ENCODE assay signal across 1 cellular context in the genomic region with DNA sequence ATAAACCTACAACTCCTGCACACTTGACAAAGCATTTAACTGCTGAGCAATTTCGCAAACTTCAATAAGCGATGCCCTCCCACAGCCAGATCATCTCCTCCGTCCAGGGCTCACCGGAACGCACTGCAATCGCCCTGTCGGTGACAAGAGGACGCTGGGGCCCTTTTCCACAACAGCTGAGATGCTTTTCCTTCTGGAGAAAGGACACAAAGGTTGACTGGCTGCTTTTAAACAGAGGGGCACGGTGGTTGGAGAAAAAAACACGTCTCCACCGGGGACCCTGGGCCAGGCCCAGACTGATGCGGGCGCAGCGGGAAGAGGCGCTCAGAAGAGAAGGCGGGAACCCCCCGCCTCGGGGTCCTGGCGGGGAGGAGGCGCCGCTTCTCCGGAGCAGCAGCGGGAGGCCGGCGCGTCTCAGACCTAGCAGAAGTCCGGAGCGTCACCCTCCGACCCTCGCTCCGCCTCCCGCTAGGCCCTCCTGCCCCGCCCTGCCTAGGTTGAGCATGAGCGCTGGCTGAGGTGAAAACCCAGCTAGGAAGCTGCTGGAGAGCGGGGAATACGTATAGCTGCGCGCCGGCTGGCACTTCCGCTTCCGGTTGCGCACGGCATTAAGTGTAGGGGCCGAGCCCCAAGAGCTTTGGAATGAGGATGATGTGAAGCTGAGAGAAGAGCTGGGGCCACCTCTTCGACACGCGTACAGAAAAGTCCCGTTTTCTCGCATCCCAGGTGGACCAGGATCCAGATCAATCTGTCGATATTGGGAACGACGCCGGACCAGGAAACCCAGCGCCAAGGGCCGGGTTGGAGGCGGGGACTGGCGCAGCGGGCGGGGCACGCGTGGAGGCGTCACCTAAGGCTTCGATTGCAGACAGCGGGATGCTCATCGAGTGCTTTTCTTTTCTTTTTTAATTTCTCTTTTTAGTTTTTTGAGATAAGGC.
A peak's percentile ranks its signal among the peaks of the same experiment; 100 is the strongest.
TF ChIP-seq lines count a peak whose summit lies in the region.

A gene (minus strand): TSS at position 564 of the 938 bp plus-strand sequence. CDS start 3,788 bp downstream, outside the sequence.

TF ChIP-seq in HEK293, 187 proteins besides CTCF, POLR2A, EP300 and RAD21 (continued from another document and continues in another):
- TF ChIP-seq, protein P1, sequence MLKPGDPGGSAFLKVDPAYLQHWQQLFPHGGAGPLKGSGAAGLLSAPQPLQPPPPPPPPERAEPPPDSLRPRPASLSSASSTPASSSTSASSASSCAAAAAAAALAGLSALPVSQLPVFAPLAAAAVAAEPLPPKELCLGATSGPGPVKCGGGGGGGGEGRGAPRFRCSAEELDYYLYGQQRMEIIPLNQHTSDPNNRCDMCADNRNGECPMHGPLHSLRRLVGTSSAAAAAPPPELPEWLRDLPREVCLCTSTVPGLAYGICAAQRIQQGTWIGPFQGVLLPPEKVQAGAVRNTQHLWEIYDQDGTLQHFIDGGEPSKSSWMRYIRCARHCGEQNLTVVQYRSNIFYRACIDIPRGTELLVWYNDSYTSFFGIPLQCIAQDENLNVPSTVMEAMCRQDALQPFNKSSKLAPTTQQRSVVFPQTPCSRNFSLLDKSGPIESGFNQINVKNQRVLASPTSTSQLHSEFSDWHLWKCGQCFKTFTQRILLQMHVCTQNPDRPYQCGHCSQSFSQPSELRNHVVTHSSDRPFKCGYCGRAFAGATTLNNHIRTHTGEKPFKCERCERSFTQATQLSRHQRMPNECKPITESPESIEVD (tag by site-specific recombination; IDR thresholded peaks at IDR 0.05): no peak
- TF ChIP-seq, protein P2, sequence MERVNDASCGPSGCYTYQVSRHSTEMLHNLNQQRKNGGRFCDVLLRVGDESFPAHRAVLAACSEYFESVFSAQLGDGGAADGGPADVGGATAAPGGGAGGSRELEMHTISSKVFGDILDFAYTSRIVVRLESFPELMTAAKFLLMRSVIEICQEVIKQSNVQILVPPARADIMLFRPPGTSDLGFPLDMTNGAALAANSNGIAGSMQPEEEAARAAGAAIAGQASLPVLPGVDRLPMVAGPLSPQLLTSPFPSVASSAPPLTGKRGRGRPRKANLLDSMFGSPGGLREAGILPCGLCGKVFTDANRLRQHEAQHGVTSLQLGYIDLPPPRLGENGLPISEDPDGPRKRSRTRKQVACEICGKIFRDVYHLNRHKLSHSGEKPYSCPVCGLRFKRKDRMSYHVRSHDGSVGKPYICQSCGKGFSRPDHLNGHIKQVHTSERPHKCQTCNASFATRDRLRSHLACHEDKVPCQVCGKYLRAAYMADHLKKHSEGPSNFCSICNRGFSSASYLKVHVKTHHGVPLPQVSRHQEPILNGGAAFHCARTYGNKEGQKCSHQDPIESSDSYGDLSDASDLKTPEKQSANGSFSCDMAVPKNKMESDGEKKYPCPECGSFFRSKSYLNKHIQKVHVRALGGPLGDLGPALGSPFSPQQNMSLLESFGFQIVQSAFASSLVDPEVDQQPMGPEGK (tag by site-specific recombination; IDR thresholded peaks at IDR 0.05): peak; percentile 81; the same call in 1 of the 2 replicates
- no peak for TF ChIP-seq ZNF654 (tag by site-specific recombination; IDR thresholded peaks at IDR 0.05; ENCODE audit: low read depth)
- TF ChIP-seq ZNF266 (tag by site-specific recombination; IDR thresholded peaks at IDR 0.05; ENCODE audit: low read depth): no peak
- TF ChIP-seq, protein P3, sequence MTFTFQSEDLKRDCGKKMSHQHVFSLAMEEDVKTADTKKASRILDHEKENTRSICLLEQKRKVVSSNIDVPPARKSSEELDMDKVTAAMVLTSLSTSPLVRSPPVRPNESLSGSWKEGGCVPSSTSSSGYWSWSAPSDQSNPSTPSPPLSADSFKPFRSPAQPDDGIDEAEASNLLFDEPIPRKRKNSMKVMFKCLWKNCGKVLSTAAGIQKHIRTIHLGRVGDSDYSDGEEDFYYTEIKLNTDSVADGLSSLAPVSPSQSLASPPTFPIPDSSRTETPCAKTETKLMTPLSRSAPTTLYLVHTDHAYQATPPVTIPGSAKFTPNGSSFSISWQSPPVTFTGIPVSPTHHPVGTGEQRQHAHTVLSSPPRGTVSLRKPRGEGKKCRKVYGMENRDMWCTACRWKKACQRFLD (tag by site-specific recombination; IDR thresholded peaks at IDR 0.05): no peak
- TF ChIP-seq GLI2 (tag by site-specific recombination; IDR thresholded peaks at IDR 0.05; ENCODE audit: borderline replicate concordance, low read depth): no peak
- TF ChIP-seq ZNF211 (tag by site-specific recombination; IDR thresholded peaks at IDR 0.05; ENCODE audit: low read depth): no peak
- TF ChIP-seq ZNF138 (tag by site-specific recombination; IDR thresholded peaks at IDR 0.05; ENCODE audit: borderline replicate concordance): no peak
- TF ChIP-seq, protein P4, sequence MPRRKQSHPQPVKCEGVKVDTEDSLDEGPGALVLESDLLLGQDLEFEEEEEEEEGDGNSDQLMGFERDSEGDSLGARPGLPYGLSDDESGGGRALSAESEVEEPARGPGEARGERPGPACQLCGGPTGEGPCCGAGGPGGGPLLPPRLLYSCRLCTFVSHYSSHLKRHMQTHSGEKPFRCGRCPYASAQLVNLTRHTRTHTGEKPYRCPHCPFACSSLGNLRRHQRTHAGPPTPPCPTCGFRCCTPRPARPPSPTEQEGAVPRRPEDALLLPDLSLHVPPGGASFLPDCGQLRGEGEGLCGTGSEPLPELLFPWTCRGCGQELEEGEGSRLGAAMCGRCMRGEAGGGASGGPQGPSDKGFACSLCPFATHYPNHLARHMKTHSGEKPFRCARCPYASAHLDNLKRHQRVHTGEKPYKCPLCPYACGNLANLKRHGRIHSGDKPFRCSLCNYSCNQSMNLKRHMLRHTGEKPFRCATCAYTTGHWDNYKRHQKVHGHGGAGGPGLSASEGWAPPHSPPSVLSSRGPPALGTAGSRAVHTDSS (tag by site-specific recombination; IDR thresholded peaks at IDR 0.05): no peak
- TF ChIP-seq ZNF423 (tag by site-specific recombination; IDR thresholded peaks at IDR 0.05): no peak
- TF ChIP-seq ZBTB17 (tag by site-specific recombination; IDR thresholded peaks at IDR 0.05): peak; percentile 89
- 0 out of 2 replicates have a peak, but pooled peaks have one; percentile 51 for TF ChIP-seq GLI4 (tag by site-specific recombination; IDR thresholded peaks at IDR 0.05)
- TF ChIP-seq, protein P5, sequence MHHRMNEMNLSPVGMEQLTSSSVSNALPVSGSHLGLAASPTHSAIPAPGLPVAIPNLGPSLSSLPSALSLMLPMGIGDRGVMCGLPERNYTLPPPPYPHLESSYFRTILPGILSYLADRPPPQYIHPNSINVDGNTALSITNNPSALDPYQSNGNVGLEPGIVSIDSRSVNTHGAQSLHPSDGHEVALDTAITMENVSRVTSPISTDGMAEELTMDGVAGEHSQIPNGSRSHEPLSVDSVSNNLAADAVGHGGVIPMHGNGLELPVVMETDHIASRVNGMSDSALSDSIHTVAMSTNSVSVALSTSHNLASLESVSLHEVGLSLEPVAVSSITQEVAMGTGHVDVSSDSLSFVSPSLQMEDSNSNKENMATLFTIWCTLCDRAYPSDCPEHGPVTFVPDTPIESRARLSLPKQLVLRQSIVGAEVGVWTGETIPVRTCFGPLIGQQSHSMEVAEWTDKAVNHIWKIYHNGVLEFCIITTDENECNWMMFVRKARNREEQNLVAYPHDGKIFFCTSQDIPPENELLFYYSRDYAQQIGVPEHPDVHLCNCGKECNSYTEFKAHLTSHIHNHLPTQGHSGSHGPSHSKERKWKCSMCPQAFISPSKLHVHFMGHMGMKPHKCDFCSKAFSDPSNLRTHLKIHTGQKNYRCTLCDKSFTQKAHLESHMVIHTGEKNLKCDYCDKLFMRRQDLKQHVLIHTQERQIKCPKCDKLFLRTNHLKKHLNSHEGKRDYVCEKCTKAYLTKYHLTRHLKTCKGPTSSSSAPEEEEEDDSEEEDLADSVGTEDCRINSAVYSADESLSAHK (tag by site-specific recombination; IDR thresholded peaks at IDR 0.05): no peak
- TF ChIP-seq ZFP37 (tag by site-specific recombination; IDR thresholded peaks at IDR 0.05): peak; percentile 89; the same call in 1 of the 2 replicates
- TF ChIP-seq ZNF48 (tag by site-specific recombination; IDR thresholded peaks at IDR 0.05): no peak
- TF ChIP-seq ZNF777 (tag by site-specific recombination; IDR thresholded peaks at IDR 0.05; ENCODE audit: borderline replicate concordance): no peak
- no peak for TF ChIP-seq ZNF214 (tag by site-specific recombination; IDR thresholded peaks at IDR 0.05; ENCODE audit: borderline replicate concordance)
- TF ChIP-seq, protein P6, sequence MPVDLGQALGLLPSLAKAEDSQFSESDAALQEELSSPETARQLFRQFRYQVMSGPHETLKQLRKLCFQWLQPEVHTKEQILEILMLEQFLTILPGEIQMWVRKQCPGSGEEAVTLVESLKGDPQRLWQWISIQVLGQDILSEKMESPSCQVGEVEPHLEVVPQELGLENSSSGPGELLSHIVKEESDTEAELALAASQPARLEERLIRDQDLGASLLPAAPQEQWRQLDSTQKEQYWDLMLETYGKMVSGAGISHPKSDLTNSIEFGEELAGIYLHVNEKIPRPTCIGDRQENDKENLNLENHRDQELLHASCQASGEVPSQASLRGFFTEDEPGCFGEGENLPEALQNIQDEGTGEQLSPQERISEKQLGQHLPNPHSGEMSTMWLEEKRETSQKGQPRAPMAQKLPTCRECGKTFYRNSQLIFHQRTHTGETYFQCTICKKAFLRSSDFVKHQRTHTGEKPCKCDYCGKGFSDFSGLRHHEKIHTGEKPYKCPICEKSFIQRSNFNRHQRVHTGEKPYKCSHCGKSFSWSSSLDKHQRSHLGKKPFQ (tag by site-specific recombination; IDR thresholded peaks at IDR 0.05): 0 out of 2 replicates have a peak, but pooled peaks have one; percentile 27
- no peak for TF ChIP-seq ZFP41 (tag by site-specific recombination; IDR thresholded peaks at IDR 0.05; ENCODE audit: borderline replicate concordance)
- TF ChIP-seq, protein P7, sequence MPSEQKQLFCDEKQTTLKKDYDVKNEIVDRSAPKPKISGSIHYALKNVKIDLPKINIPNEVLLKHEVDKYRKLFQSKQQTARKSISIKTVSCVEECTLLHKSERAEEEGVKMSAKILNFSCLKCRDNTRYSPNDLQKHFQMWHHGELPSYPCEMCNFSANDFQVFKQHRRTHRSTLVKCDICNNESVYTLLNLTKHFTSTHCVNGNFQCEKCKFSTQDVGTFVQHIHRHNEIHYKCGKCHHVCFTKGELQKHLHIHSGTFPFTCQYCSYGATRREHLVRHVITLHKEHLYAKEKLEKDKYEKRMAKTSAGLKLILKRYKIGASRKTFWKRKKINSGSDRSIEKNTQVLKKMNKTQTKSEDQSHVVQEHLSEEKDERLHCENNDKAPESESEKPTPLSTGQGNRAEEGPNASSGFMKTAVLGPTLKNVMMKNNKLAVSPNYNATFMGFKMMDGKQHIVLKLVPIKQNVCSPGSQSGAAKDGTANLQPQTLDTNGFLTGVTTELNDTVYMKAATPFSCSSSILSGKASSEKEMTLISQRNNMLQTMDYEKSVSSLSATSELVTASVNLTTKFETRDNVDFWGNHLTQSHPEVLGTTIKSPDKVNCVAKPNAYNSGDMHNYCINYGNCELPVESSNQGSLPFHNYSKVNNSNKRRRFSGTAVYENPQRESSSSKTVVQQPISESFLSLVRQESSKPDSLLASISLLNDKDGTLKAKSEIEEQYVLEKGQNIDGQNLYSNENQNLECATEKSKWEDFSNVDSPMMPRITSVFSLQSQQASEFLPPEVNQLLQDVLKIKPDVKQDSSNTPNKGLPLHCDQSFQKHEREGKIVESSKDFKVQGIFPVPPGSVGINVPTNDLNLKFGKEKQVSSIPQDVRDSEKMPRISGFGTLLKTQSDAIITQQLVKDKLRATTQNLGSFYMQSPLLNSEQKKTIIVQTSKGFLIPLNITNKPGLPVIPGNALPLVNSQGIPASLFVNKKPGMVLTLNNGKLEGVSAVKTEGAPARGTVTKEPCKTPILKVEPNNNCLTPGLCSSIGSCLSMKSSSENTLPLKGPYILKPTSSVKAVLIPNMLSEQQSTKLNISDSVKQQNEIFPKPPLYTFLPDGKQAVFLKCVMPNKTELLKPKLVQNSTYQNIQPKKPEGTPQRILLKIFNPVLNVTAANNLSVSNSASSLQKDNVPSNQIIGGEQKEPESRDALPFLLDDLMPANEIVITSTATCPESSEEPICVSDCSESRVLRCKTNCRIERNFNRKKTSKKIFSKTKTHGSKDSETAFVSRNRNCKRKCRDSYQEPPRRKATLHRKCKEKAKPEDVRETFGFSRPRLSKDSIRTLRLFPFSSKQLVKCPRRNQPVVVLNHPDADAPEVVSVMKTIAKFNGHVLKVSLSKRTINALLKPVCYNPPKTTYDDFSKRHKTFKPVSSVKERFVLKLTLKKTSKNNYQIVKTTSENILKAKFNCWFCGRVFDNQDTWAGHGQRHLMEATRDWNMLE (tag by site-specific recombination; conservative IDR thresholded peaks at IDR 0.05; ENCODE audit: low read depth): peak; percentile 91
- TF ChIP-seq ZNF146 (tag by site-specific recombination; IDR thresholded peaks at IDR 0.05): 0 out of 2 replicates have a peak, but pooled peaks have one; percentile 8
- no peak for TF ChIP-seq ZNF830 (tag by site-specific recombination; IDR thresholded peaks at IDR 0.05; ENCODE audit: low read depth)
- TF ChIP-seq ZNF623 (tag by site-specific recombination; IDR thresholded peaks at IDR 0.05): no peak
- TF ChIP-seq ZNF707 (tag by site-specific recombination; IDR thresholded peaks at IDR 0.05): no peak
- no peak for TF ChIP-seq ZNF112 (tag by site-specific recombination; IDR thresholded peaks at IDR 0.05)
- no peak for TF ChIP-seq ZNF302 (tag by site-specific recombination; IDR thresholded peaks at IDR 0.05; ENCODE audit: low read depth)
- no peak for TF ChIP-seq MZF1 (tag by site-specific recombination; IDR thresholded peaks at IDR 0.05; ENCODE audit: borderline replicate concordance)
- TF ChIP-seq, protein P8, sequence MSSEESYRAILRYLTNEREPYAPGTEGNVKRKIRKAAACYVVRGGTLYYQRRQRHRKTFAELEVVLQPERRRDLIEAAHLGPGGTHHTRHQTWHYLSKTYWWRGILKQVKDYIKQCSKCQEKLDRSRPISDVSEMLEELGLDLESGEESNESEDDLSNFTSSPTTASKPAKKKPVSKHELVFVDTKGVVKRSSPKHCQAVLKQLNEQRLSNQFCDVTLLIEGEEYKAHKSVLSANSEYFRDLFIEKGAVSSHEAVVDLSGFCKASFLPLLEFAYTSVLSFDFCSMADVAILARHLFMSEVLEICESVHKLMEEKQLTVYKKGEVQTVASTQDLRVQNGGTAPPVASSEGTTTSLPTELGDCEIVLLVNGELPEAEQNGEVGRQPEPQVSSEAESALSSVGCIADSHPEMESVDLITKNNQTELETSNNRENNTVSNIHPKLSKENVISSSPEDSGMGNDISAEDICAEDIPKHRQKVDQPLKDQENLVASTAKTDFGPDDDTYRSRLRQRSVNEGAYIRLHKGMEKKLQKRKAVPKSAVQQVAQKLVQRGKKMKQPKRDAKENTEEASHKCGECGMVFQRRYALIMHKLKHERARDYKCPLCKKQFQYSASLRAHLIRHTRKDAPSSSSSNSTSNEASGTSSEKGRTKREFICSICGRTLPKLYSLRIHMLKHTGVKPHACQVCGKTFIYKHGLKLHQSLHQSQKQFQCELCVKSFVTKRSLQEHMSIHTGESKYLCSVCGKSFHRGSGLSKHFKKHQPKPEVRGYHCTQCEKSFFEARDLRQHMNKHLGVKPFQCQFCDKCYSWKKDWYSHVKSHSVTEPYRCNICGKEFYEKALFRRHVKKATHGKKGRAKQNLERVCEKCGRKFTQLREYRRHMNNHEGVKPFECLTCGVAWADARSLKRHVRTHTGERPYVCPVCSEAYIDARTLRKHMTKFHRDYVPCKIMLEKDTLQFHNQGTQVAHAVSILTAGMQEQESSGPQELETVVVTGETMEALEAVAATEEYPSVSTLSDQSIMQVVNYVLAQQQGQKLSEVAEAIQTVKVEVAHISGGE (tag by site-specific recombination; conservative IDR thresholded peaks at IDR 0.05; ENCODE audit: low read depth): peak; percentile 99
- no peak for TF ChIP-seq ZNF311 (tag by site-specific recombination; IDR thresholded peaks at IDR 0.05; ENCODE audit: borderline replicate concordance)
- TF ChIP-seq ZNF274 (IDR thresholded peaks at IDR 0.05; ENCODE audit: low read length): no peak
- TF ChIP-seq ZNF274 (tag by site-specific recombination; IDR thresholded peaks at IDR 0.05; ENCODE audit: borderline replicate concordance): no peak
- TF ChIP-seq KLF16 (tag by site-specific recombination; IDR thresholded peaks at IDR 0.05): peak; percentile 90
